10 cellular contexts compared by ENCODE assay signal in genomic region chr4:54229631-54230478, GRCh38. TPM values are rescaled to one million over a fixed set of nuclear protein-coding genes. Genes with fewer than 3 reads are reported as not detected.
A peak's percentile ranks its signal among the peaks of the same experiment; 100 is the strongest.
DNase-seq lines count a peak whose midpoint lies in the region; ATAC-seq, FAIRE-seq and TF ChIP-seq lines count a peak whose summit lies in the region.
"Had no signal": no experiment of that assay in that cellular context is flagged by ENCODE, and none has a peak within 500 bp of the region (broad histone marks: within the 10 kb centered on the region; RNA-seq: fewer than 3 reads in every experiment).

No MANE protein-coding gene starts in this region.

- intact Hi-C loops in kidney (cut with DNase I): loop anchor here (10.0 kb wide), 1 partner anchor 315 kb away; no protein-coding TSS in a partner anchor
- intact Hi-C loops in stomach (cut with DNase I; ENCODE audit: low total_unique reads): loop anchor here (5.0 kb wide), 1 partner anchor 303 kb away; no protein-coding TSS in a partner anchor

- TF ChIP-seq CTCF in SK-N-SH (IDR thresholded peaks at IDR 0.05) (no peak), astrocyte of the spinal cord (IDR thresholded peaks at IDR 0.05; ENCODE audit: low read depth, low read length) (no peak), kidney (IDR thresholded peaks at IDR 0.05; ENCODE audit: borderline replicate concordance, extremely low read depth, insufficient read depth) (no peak), stomach (IDR thresholded peaks at IDR 0.05) (no peak)

- H3K36me3 ChIP-seq in SK-N-SH (replicated peaks in 1 of 2; ENCODE audit: control insufficient read depth in 1 of 2, insufficient read depth in 2 of 2, low read length in 1 of 2) (no peaks in the 10 kb centered on the region), kidney (ENCODE audit: control insufficient read depth in 1 of 2, insufficient read depth in 2 of 2, low read length in 2 of 2) (no peaks in the 10 kb centered on the region), stomach (no peaks in the 10 kb centered on the region)

- TF ChIP-seq POLR2A in stomach (IDR thresholded peaks at IDR 0.05) (no peak), GM12892 (IDR thresholded peaks at IDR 0.05; ENCODE audit: low read depth, low read length) (no peak)

- H3K27ac ChIP-seq in SK-N-SH (ENCODE audit: low read depth in 2 of 2, low read length in 1 of 2): peak overlapping the region; percentile 79 to 91
- peak overlapping the region; percentile 7 to 43 for H3K27ac ChIP-seq in kidney (ENCODE audit: low read depth in 2 of 2, low read length in 2 of 2)
- H3K27ac ChIP-seq in stomach: peak overlapping the region; percentile 31 to 80 (median 68)
- H3K27ac ChIP-seq: BLaER1 had no signal

- H3K4me3 ChIP-seq in SK-N-SH (ENCODE audit: low read depth in 2 of 2, low read length in 1 of 2): peak overlapping the region; percentile 64 to 85
- peak overlapping the region; percentile 66 for H3K4me3 ChIP-seq in astrocyte of the spinal cord (ENCODE audit: low read depth, low read length)
- H3K4me3 ChIP-seq in kidney (ENCODE audit: low read length in 2 of 2): peak overlapping the region; percentile 44 to 51
- H3K4me3 ChIP-seq in stomach: peak overlapping the region; percentile 50 to 66 (median 53)

- peaks cover 39% of the 10 kb centered on the region for H3K79me2 ChIP-seq in SK-N-SH (ENCODE audit: insufficient read depth)

- TF ChIP-seq RAD21 in SK-N-SH (IDR thresholded peaks at IDR 0.05; ENCODE audit: low read length): no peak

- DNase-seq in SK-N-SH (peak; percentile 52), astrocyte of the spinal cord (ENCODE audit: low read depth, low spot score) (peak; percentile 24), kidney (peak; percentile 74), stomach (no peak), globus pallidus (ENCODE audit: low spot score) (no peak), NCI-H82 treated with DMSO at 0.1 percent for 48 hours (lab: John Stamatoyannopoulos, UW; ENCODE audit: unreplicated experiment) (no peak), GM12892 (ENCODE audit: insufficient read length) (no peak)
- DNase-seq: activated CD4-positive, alpha-beta T cell treated with anti-CD3 and anti-CD28 coated beads, Interleukin-2, amount 50 U/mL, for 4 hours had no signal

- ATAC-seq in SK-N-SH treated with all-trans-retinoic acid at 6 μM for 48 hours: no peak

- H2AFZ ChIP-seq in SK-N-SH (ENCODE audit: low read depth): peak overlapping the region; percentile 52; the same call in 1 of the 2 replicates

- TF ChIP-seq EP300 in SK-N-SH (IDR thresholded peaks at IDR 0.05; ENCODE audit: borderline replicate concordance in 1 of 2, low read depth in 1 of 2, low read length in 1 of 2) (no peak), stomach (IDR thresholded peaks at IDR 0.05) (no peak)

- H3K9me2 ChIP-seq in SK-N-SH: no peaks in the 10 kb centered on the region

- peak overlapping the region; percentile 92 for H3K4me2 ChIP-seq in SK-N-SH
- H3K4me2 ChIP-seq: BLaER1 had no signal

- POLR2A ChIA-PET in SK-N-SH (lab: Yijun Ruan, JAX): interaction anchor here (0.6 to 3.4 kb wide), 8 partner anchors 300 to 1236 kb away, joined by 3 to 14 read pairs (median 4); no protein-coding TSS in a partner anchor

- peaks cover 11% of the 10 kb centered on the region for H4K20me1 ChIP-seq in SK-N-SH (ENCODE audit: insufficient read depth)
- H4K20me1 ChIP-seq: BLaER1 had no signal

- CTCF ChIA-PET in SK-N-SH (lab: Yijun Ruan, JAX): interaction anchor here (0.6 to 6.1 kb wide), 12 partner anchors 11 to 1633 kb away, joined by 3 to 152 read pairs (median 32); no protein-coding TSS in a partner anchor

- peaks cover 12% of the 10 kb centered on the region for H3F3A ChIP-seq in SK-N-SH (replicated peaks; ENCODE audit: insufficient read depth)

- 8% methylated on average over 12 of the region's 63 CpGs for WGBS in SK-N-SH (ENCODE audit: low lambda C conversion rate)
- WGBS in stomach, 5 donors: 1 to 5% (median 3%) methylated on average over 39 to 63 of the region's 63 CpGs

- in situ Hi-C loops in astrocyte of the spinal cord (cut with HindIII; ENCODE audit: low sequenced_read_pairs): no loop called here

- no peak for FAIRE-seq in kidney (lab: Jason Lieb, UNC)
- no peak for FAIRE-seq in GM12892 (lab: Jason Lieb, UNC)

- H3K9me3 ChIP-seq in SK-N-SH (no peaks in the 10 kb centered on the region), kidney (ENCODE audit: control insufficient read depth in 1 of 2, low read length in 2 of 2) (no peaks in the 10 kb centered on the region), stomach (no peaks in the 10 kb centered on the region)

- no peaks in the 10 kb centered on the region for H3K27me3 ChIP-seq in SK-N-SH (ENCODE audit: insufficient read depth)
- H3K27me3 ChIP-seq in stomach: peaks cover 26 to 92% (median 88%) of the 10 kb centered on the region in 3 donors

- H3K4me1 ChIP-seq in SK-N-SH (ENCODE audit: control insufficient read depth in 1 of 2, insufficient read depth in 2 of 2, low read depth in 1 of 2, low read length in 1 of 2) (peaks cover 4 to 23% of the 10 kb centered on the region in 2 experiments; a peak in 3 of 4 replicates), kidney (ENCODE audit: control insufficient read depth in 1 of 2, insufficient read depth in 1 of 2, low read depth in 1 of 2, low read length in 2 of 2) (peaks cover 17 to 21% of the 10 kb centered on the region in 2 donors), stomach (peaks cover 61 to 94% (median 86%) of the 10 kb centered on the region in 4 donors)
- H3K4me1 ChIP-seq: BLaER1 had no signal

- H3K9ac ChIP-seq in SK-N-SH (peak overlapping the region; percentile 51; the same call in 1 of the 2 replicates), kidney (ENCODE audit: low read length in 2 of 2) (no peak overlapping the region)
- H3K9ac ChIP-seq: BLaER1 had no signal

TF ChIP-seq in SK-N-SH, 30 proteins besides CTCF, POLR2A, EP300 and RAD21:
- TF ChIP-seq MXI1 (IDR thresholded peaks at IDR 0.05; ENCODE audit: low read depth, low read length) (peak; percentile 42; the same call in 1 of the 2 replicates), FOSL2 (IDR thresholded peaks at IDR 0.05; ENCODE audit: borderline replicate concordance, low read depth) (no peak)

TF ChIP-seq in SK-N-SH treated with all-trans-retinoic acid at 6 μM for 48 hours, 23 proteins besides CTCF, POLR2A, EP300 and RAD21:
- no peak for TF ChIP-seq TCF4 (CRISPR knock-in tag; IDR thresholded peaks at IDR 0.05; ENCODE audit: borderline replicate concordance)

RNA-seq across cellular contexts. Expression of gene PDGFRA, which starts 0.8 kb away (rescaled TPM):
- polyA plus RNA-seq in SK-N-SH (2012; rRNA removed) (25.3 and 28.6 TPM in 2 replicates), kidney (ENCODE audit: insufficient read depth, low read depth, low replicate concordance) (12.3 TPM), stomach (10 to 100 TPM in 2 of 3 donors, 1 to 10 TPM in 1; 8.2 to 32.1 (median 19.3) TPM)
- polyA plus RNA-seq in SK-N-SH (2012; cell fraction: cytosol; rRNA removed): 29.6 and 34.0 TPM in 2 replicates
- polyA plus RNA-seq in SK-N-SH (2012; cell fraction: nucleus; rRNA removed): 17.9 and 26.6 TPM in 2 replicates
- total RNA-seq in kidney (71.0 TPM), stomach (100 to 1,000 TPM in 2 of 5 donors, 10 to 100 TPM in 3; 44.6 to 371 (median 84.0) TPM)
- 0.93 TPM for polyA plus RNA-seq in GM12892 (2012; ENCODE audit: missing spikeins)

Comparison
In these comparisons a context has a peak if more than half of its experiments do, and no peak if none do; other contexts are left out.
1. DNase-seq: peak in SK-N-SH (single experiment), astrocyte of the spinal cord (single experiment) and kidney (single experiment); none in stomach (single experiment), globus pallidus (single experiment), NCI-H82 treated with DMSO at 0.1 percent for 48 hours (single experiment) and GM12892 (single experiment).
2. H3K27ac ChIP-seq: peak in every context shown above with its lines; median percentile 85 in SK-N-SH; 68 in stomach; 25 in kidney.
3. Peak in every context shown above with its lines, with median percentiles within 50 percentile points of each other: H3K4me3 ChIP-seq.